In the genomic region with DNA sequence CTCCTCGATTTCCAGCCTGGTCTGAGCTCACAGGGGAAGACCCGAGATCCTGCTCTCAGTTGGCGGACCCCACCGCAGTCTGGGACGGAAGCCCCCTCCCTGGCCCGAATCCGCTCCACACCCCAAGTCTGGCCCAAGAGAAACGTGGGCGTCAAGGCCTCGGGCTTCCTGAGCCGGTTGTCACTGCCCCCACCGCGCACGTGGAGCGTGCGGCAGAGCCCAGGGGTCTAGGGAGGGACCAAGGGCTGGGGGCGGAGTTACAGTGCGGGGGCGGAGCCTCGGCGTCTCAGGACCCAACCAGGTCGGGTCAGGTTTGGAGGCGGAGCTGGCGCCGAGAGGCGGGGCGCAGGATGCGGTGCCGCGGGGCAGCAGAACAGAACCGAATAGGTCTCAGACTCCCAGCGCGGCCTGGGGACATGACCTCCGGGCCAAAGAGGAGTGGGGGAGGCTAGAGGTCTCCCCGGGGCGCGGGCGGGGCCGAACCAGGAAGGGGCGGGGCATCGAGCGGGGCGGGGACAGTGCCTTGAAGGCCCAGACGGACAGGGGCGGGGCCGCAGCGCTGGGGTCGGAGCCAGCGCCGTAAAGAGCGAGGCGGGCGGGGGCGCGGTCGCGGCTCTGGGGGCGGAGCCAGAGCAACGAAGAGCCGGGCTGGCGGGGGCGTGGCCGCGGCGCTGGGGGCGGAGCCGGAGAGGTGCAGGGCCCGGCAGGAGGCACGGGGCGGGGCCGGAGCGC, we compare ENCODE assay signal across 8 cellular contexts. TPM values are rescaled to one million over a fixed set of nuclear protein-coding genes. Genes with fewer than 3 reads are reported as not detected.
A peak's percentile ranks its signal among the peaks of the same experiment; 100 is the strongest.
DNase-seq lines count a peak whose midpoint lies in the region; ATAC-seq lines count a peak whose summit lies in the region.

No MANE protein-coding gene starts in this region.

- POLR2A ChIA-PET in activated CD4-positive, alpha-beta T cell treated with anti-CD3 and anti-CD28 coated beads, Interleukin-2, amount 10 ng/mL, durations not matched to agents 7 days and 5 days (lab: Charles Lee): no interaction called here

- peaks cover 7% of the 10 kb centered on the region for H3K27me3 Mint-ChIP-seq in activated CD4-positive, alpha-beta T cell treated with anti-CD3 and anti-CD28 coated beads, Interleukin-2, amount 10 ng/mL, durations not matched to agents 7 days and 5 days

- CTCF ChIA-PET in activated CD4-positive, alpha-beta T cell treated with anti-CD3 and anti-CD28 coated beads, Interleukin-2, amount 10 ng/mL, durations not matched to agents 7 days and 5 days (lab: Charles Lee): interaction anchor here (0.6 to 1.8 kb wide), 2 partner anchors 9 to 101 kb away, joined by 3 to 5 read pairs; no protein-coding TSS in a partner anchor

- DNase-seq in AG08396 (ENCODE audit: low spot score): peak; percentile 100
- DNase-seq in NCI-H446 (lab: John Stamatoyannopoulos, UW): peak; percentile 37 to 75
- DNase-seq in activated CD4-positive, alpha-beta T cell treated with anti-CD3 and anti-CD28 coated beads, Interleukin-2, amount 10 ng/mL, durations not matched to agents 7 days and 5 days: peak; percentile 96
- peak; percentile 19 for DNase-seq in cortex of kidney (lab: John Stamatoyannopoulos, UW)
- peak; percentile 99 for DNase-seq in left lobe of liver (ENCODE audit: low spot score)
- DNase-seq in stimulated activated CD4-positive, alpha-beta T cell treated with anti-CD3 and anti-CD28 coated beads, Interleukin-1b, Interleukin-23, amount 100 ng/mL, for 48 hours: peak; percentile 97

- no peaks in the 10 kb centered on the region for H3K9me3 Mint-ChIP-seq in activated CD4-positive, alpha-beta T cell treated with anti-CD3 and anti-CD28 coated beads, Interleukin-2, amount 10 ng/mL, durations not matched to agents 7 days and 5 days

- H3K36me3 Mint-ChIP-seq in activated CD4-positive, alpha-beta T cell treated with anti-CD3 and anti-CD28 coated beads, Interleukin-2, amount 10 ng/mL, durations not matched to agents 7 days and 5 days (ENCODE audit: low read depth): no peaks in the 10 kb centered on the region

- H3K27ac Mint-ChIP-seq in activated CD4-positive, alpha-beta T cell treated with anti-CD3 and anti-CD28 coated beads, Interleukin-2, amount 10 ng/mL, durations not matched to agents 7 days and 5 days: peak overlapping the region; percentile 88

- peak overlapping the region; percentile 79 for H3K4me3 Mint-ChIP-seq in activated CD4-positive, alpha-beta T cell treated with anti-CD3 and anti-CD28 coated beads, Interleukin-2, amount 10 ng/mL, durations not matched to agents 7 days and 5 days

- peak; percentile 55 for ATAC-seq in GM18909 (IDR thresholded peaks at IDR 0.05; ENCODE audit: poor library complexity, unreplicated experiment)
- ATAC-seq in HG03175 (IDR thresholded peaks at IDR 0.05; ENCODE audit: unreplicated experiment): peak; percentile 53
- peak; percentile 78 for ATAC-seq in left lobe of liver

- H3K4me1 Mint-ChIP-seq in activated CD4-positive, alpha-beta T cell treated with anti-CD3 and anti-CD28 coated beads, Interleukin-2, amount 10 ng/mL, durations not matched to agents 7 days and 5 days: peaks cover 20% of the 10 kb centered on the region

RNA-seq across cellular contexts. Expression of gene ZFPM1, which starts 0.4 kb away (rescaled TPM):
- total RNA-seq in activated CD4-positive, alpha-beta T cell treated with anti-CD3 and anti-CD28 coated beads, Interleukin-2, amount 10 ng/mL, durations not matched to agents 7 days and 5 days: 10 to 100 TPM; 12.7 to 13.8 TPM
- 14.6 TPM for total RNA-seq in left lobe of liver

Comparison
In these comparisons a context has a peak if more than half of its experiments do, and no peak if none do; other contexts are left out.
1. Peak in every context shown above with its lines: DNase-seq and ATAC-seq.
2. DNase-seq: peak in every context shown above with its lines; median percentile 100 in AG08396; 99 in left lobe of liver; 97 in stimulated activated CD4-positive, alpha-beta T cell treated with anti-CD3 and anti-CD28 coated beads, Interleukin-1b, Interleukin-23, amount 100 ng/mL, for 48 hours; 96 in activated CD4-positive, alpha-beta T cell treated with anti-CD3 and anti-CD28 coated beads, Interleukin-2, amount 10 ng/mL, durations not matched to agents 7 days and 5 days; 56 in NCI-H446; 19 in cortex of kidney.